21 cellular contexts compared by ENCODE assay signal in genomic region chr16:49460786-49461470, GRCh38.
A peak's percentile ranks its signal among the peaks of the same experiment; 100 is the strongest.
DNase-seq lines count a peak whose midpoint lies in the region; ATAC-seq and TF ChIP-seq lines count a peak whose summit lies in the region.
"Had no signal": no experiment of that assay in that cellular context is flagged by ENCODE, and none has a peak within 500 bp of the region (broad histone marks: within the 10 kb centered on the region; RNA-seq: fewer than 3 reads in every experiment).

No MANE protein-coding gene starts in this region.

- intact Hi-C loops in sigmoid colon (cut with DNase I) = no loop called here
- intact Hi-C loops in activated T-helper 1 cell treated with anti-CD3 and anti-CD28 coated beads, Interleukin-12 subunit alpha, Interleukin-12 subunit beta, Interleukin-2, Interleukin-4 antibody, amounts not matched to agents 30 ng/mL and 10 ng/mL and 1 ng/mL, durations not matched to agents 14 hours and 24 hours and 36 hours (cut with micrococcal nuclease) = no loop called here

- no peak overlapping the region for H3K4me3 Mint-ChIP-seq in activated T-cell treated with anti-CD3 and anti-CD28 coated beads, Interleukin-2, amount 50 U/mL, for 4 hours
- no peak overlapping the region for H3K4me3 Mint-ChIP-seq in activated T-helper 1 cell treated with anti-CD3 and anti-CD28 coated beads, Interleukin-12 subunit alpha, Interleukin-12 subunit beta, Interleukin-2, Interleukin-4 antibody, amounts not matched to agents 30 ng/mL and 10 ng/mL and 1 ng/mL, durations not matched to agents 14 hours and 24 hours and 36 hours
- H3K4me3 Mint-ChIP-seq: dendritic cell treated with granulocyte-macrophage colony-stimulating factor and Interleukin-4, amounts not matched to agents 40 ng/mL and 50 ng/mL, for 4 days; neural crest cell; stimulated activated effector memory CD8-positive, alpha-beta T cell treated with anti-CD3 and anti-CD28 coated beads, Interleukin-12 subunit alpha, Interleukin-12 subunit beta, amount 100 ng/mL, for 72 hours had no signal

- H3K4me3 ChIP-seq in DND-41 (ENCODE audit: low read depth in 1 of 2, low read length in 2 of 2) = no peak overlapping the region; a peak in 1 of 4 replicates
- H3K4me3 ChIP-seq in sigmoid colon = no peak overlapping the region
- H3K4me3 ChIP-seq in H7 (ENCODE audit: insufficient read depth, low read depth, low read length) = no peak overlapping the region
- H3K4me3 ChIP-seq: heart left ventricle, K562, left lung, prostate gland, suprapubic skin had no signal

- peak overlapping the region; percentile 57; the same call in 1 of the 2 replicates for H3K4me2 ChIP-seq in DND-41 (ENCODE audit: insufficient read depth, low read length)

- 78 to 80% methylated on average over 10 of the region's 10 CpGs for WGBS in sigmoid colon, 2 donors

- H4K20me1 ChIP-seq in DND-41 (ENCODE audit: insufficient read depth, low read length) = no peaks in the 10 kb centered on the region

- DNase-seq in activated T-cell treated with anti-CD3 and anti-CD28 coated beads, Interleukin-2, amount 50 U/mL, for 1 hour = peak; percentile 4
- no peak for DNase-seq in activated T-cell treated with anti-CD3 and anti-CD28 coated beads, Interleukin-2, amount 50 U/mL, for 4 hours
- peak; percentile 16 for DNase-seq in DND-41
- DNase-seq in ecto neural progenitor cell (ENCODE audit: low spot score) = peak; percentile 26
- peak; percentile 28 for DNase-seq in sigmoid colon
- no peak for DNase-seq in activated T-helper 1 cell treated with anti-CD3 and anti-CD28 coated beads, Interleukin-12 subunit alpha, Interleukin-12 subunit beta, Interleukin-2, Interleukin-4 antibody, amounts not matched to agents 30 ng/mL and 10 ng/mL and 1 ng/mL, durations not matched to agents 14 hours and 24 hours and 36 hours (ENCODE audit: low spot score)
- no peak for DNase-seq in H7
- DNase-seq: activated gamma-delta T cell; amygdala; NCI-H1694 treated with DMSO at 0.1 percent for 48 hours; stimulated activated CD4-positive, alpha-beta T cell treated with anti-CD3 and anti-CD28 coated beads, Interleukin-1b, Interleukin-23, amount 100 ng/mL, for 48 hours had no signal

- H3K79me2 ChIP-seq in DND-41 (ENCODE audit: insufficient read depth, low read length) = no peaks in the 10 kb centered on the region

- no peak overlapping the region for H3K27ac Mint-ChIP-seq in activated T-helper 1 cell treated with anti-CD3 and anti-CD28 coated beads, Interleukin-12 subunit alpha, Interleukin-12 subunit beta, Interleukin-2, Interleukin-4 antibody, amounts not matched to agents 30 ng/mL and 10 ng/mL and 1 ng/mL, durations not matched to agents 14 hours and 24 hours and 36 hours
- H3K27ac Mint-ChIP-seq: dendritic cell treated with granulocyte-macrophage colony-stimulating factor and Interleukin-4, amounts not matched to agents 40 ng/mL and 50 ng/mL, for 4 days; stimulated activated effector memory CD8-positive, alpha-beta T cell treated with anti-CD3 and anti-CD28 coated beads, Interleukin-12 subunit alpha, Interleukin-12 subunit beta, amount 100 ng/mL, for 72 hours had no signal

- H3K27ac ChIP-seq in DND-41 (ENCODE audit: low read length) = peak overlapping the region; percentile 96
- H3K27ac ChIP-seq in sigmoid colon = no peak overlapping the region
- H3K27ac ChIP-seq: heart left ventricle, left lung, prostate gland, suprapubic skin, VCaP had no signal

- ATAC-seq in activated T-cell treated with anti-CD3 and anti-CD28 coated beads, Interleukin-2, amount 50 U/mL, for 4 hours = no peak
- no peak for ATAC-seq in DND-41 (ENCODE audit: insufficient read depth, low read depth)
- ATAC-seq in HG02885 (IDR thresholded peaks at IDR 0.05; ENCODE audit: poor library complexity, unreplicated experiment) = no peak
- ATAC-seq: heart left ventricle; K562; left lung; stimulated activated effector memory CD8-positive, alpha-beta T cell treated with anti-CD3 and anti-CD28 coated beads, Interleukin-12 subunit alpha, Interleukin-12 subunit beta, amount 100 ng/mL, for 72 hours had no signal

- H3K36me3 ChIP-seq in DND-41 (ENCODE audit: insufficient read depth, low read length) (no peaks in the 10 kb centered on the region), sigmoid colon (no peaks in the 10 kb centered on the region), H7 (replicated peaks; ENCODE audit: control insufficient read depth, insufficient read depth, low read length) (no peaks in the 10 kb centered on the region)
- H3K36me3 ChIP-seq: heart left ventricle, left lung, prostate gland, suprapubic skin had no signal

- peak overlapping the region; percentile 66 for H3K9ac ChIP-seq in DND-41 (ENCODE audit: low read depth, low read length)

- no peak for TF ChIP-seq CTCF in DND-41 (IDR thresholded peaks at IDR 0.05; ENCODE audit: borderline replicate concordance, extremely low read depth, low read length, poor library complexity, severe bottlenecking)
- TF ChIP-seq CTCF in sigmoid colon (IDR thresholded peaks at IDR 0.05) = no peak

- H3K9me3 Mint-ChIP-seq in activated T-cell treated with anti-CD3 and anti-CD28 coated beads, Interleukin-2, amount 50 U/mL, for 4 hours = no peaks in the 10 kb centered on the region
- no peaks in the 10 kb centered on the region for H3K9me3 Mint-ChIP-seq in activated T-helper 1 cell treated with anti-CD3 and anti-CD28 coated beads, Interleukin-12 subunit alpha, Interleukin-12 subunit beta, Interleukin-2, Interleukin-4 antibody, amounts not matched to agents 30 ng/mL and 10 ng/mL and 1 ng/mL, durations not matched to agents 14 hours and 24 hours and 36 hours
- H3K9me3 Mint-ChIP-seq: dendritic cell treated with granulocyte-macrophage colony-stimulating factor and Interleukin-4, amounts not matched to agents 40 ng/mL and 50 ng/mL, for 4 days; neural crest cell; stimulated activated effector memory CD8-positive, alpha-beta T cell treated with anti-CD3 and anti-CD28 coated beads, Interleukin-12 subunit alpha, Interleukin-12 subunit beta, amount 100 ng/mL, for 72 hours had no signal

- H3K27me3 Mint-ChIP-seq in activated T-cell treated with anti-CD3 and anti-CD28 coated beads, Interleukin-2, amount 50 U/mL, for 4 hours (ENCODE audit: low read depth) = no peaks in the 10 kb centered on the region
- peaks cover 2% of the 10 kb centered on the region for H3K27me3 Mint-ChIP-seq in activated T-helper 1 cell treated with anti-CD3 and anti-CD28 coated beads, Interleukin-12 subunit alpha, Interleukin-12 subunit beta, Interleukin-2, Interleukin-4 antibody, amounts not matched to agents 30 ng/mL and 10 ng/mL and 1 ng/mL, durations not matched to agents 14 hours and 24 hours and 36 hours (ENCODE audit: insufficient read depth)

- H3K27me3 ChIP-seq in DND-41 (ENCODE audit: insufficient read depth, low read length, poor library complexity) (no peaks in the 10 kb centered on the region), sigmoid colon (peaks cover 0 to 33% (median 8%) of the 10 kb centered on the region in 3 donors), H7 (ENCODE audit: control insufficient read depth, insufficient read depth, low read length) (peaks cover 10% of the 10 kb centered on the region)

- TF ChIP-seq EP300 in sigmoid colon (IDR thresholded peaks at IDR 0.05) = no peak

- TF ChIP-seq POLR2A in sigmoid colon (IDR thresholded peaks at IDR 0.05) = no peak

- H2AFZ ChIP-seq in DND-41 (ENCODE audit: low read depth, low read length) = no peak overlapping the region

- peaks cover 41% of the 10 kb centered on the region for H3K4me1 Mint-ChIP-seq in activated T-cell treated with anti-CD3 and anti-CD28 coated beads, Interleukin-2, amount 50 U/mL, for 4 hours (ENCODE audit: low read depth)
- H3K4me1 Mint-ChIP-seq in activated T-helper 1 cell treated with anti-CD3 and anti-CD28 coated beads, Interleukin-12 subunit alpha, Interleukin-12 subunit beta, Interleukin-2, Interleukin-4 antibody, amounts not matched to agents 30 ng/mL and 10 ng/mL and 1 ng/mL, durations not matched to agents 14 hours and 24 hours and 36 hours (ENCODE audit: low read depth) = peaks cover 30% of the 10 kb centered on the region

- H3K4me1 ChIP-seq in DND-41 (ENCODE audit: insufficient read depth, low read length) = peaks cover 68% of the 10 kb centered on the region
- no peaks in the 10 kb centered on the region for H3K4me1 ChIP-seq in sigmoid colon
- H3K4me1 ChIP-seq: heart left ventricle, left lung, prostate gland, suprapubic skin had no signal

- no peaks in the 10 kb centered on the region for H3K9me3 ChIP-seq in DND-41 (ENCODE audit: insufficient read depth, low read length, severe bottlenecking)
- H3K9me3 ChIP-seq in sigmoid colon = no peaks in the 10 kb centered on the region
- H3K9me3 ChIP-seq: heart left ventricle, left lung, prostate gland, suprapubic skin had no signal

- no peaks in the 10 kb centered on the region for H3K36me3 Mint-ChIP-seq in activated T-cell treated with anti-CD3 and anti-CD28 coated beads, Interleukin-2, amount 50 U/mL, for 4 hours (ENCODE audit: insufficient read depth)
- H3K36me3 Mint-ChIP-seq in activated T-helper 1 cell treated with anti-CD3 and anti-CD28 coated beads, Interleukin-12 subunit alpha, Interleukin-12 subunit beta, Interleukin-2, Interleukin-4 antibody, amounts not matched to agents 30 ng/mL and 10 ng/mL and 1 ng/mL, durations not matched to agents 14 hours and 24 hours and 36 hours (ENCODE audit: low read depth) = no peaks in the 10 kb centered on the region

Comparison
In these comparisons a context has a peak if more than half of its experiments do, and no peak if none do; other contexts are left out.
1. DNase-seq: peak in activated T-cell treated with anti-CD3 and anti-CD28 coated beads, Interleukin-2, amount 50 U/mL, for 1 hour (single experiment), DND-41 (single experiment), ecto neural progenitor cell (single experiment) and sigmoid colon (single experiment); none in activated T-cell treated with anti-CD3 and anti-CD28 coated beads, Interleukin-2, amount 50 U/mL, for 4 hours (single experiment), activated T-helper 1 cell treated with anti-CD3 and anti-CD28 coated beads, Interleukin-12 subunit alpha, Interleukin-12 subunit beta, Interleukin-2, Interleukin-4 antibody, amounts not matched to agents 30 ng/mL and 10 ng/mL and 1 ng/mL, durations not matched to agents 14 hours and 24 hours and 36 hours (single experiment) and H7 (single experiment).